In the genomic region with DNA sequence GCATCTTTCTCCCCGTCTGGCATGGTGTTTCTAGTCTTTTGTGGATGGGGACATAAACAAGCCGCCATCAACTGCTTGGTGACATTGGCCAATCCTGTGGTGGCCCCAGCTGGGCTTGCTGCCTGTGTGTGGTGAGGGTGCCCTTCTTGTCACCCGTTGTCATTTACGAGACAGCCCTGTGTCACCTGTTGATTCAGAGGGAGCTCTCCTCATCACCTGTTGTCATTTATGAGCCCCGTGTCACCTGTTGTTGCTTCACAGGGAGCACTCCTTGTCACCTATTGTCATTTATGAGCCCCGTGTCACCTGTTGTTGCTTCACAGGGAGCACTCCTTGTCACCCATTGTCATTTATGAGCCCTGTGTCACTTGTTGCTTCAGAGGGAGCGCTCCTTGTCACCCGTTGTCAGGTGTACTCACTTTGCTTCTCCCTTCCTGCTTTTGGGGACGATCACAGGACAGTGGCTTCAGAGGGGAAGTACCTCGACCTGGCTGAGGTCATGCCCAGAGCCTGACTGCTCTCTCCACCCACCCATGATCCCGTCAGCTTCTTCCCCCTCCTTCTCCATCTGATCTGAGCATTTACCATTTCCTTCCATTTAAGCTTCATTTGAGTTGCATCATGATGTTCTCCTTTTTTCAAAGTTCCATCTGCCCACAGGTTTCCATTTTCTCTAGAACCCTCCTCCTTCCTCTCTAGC, we compare ENCODE assay signal across 8 cellular contexts. TPM values are rescaled to one million over a fixed set of nuclear protein-coding genes. Genes with fewer than 3 reads are reported as not detected.
A peak's percentile ranks its signal among the peaks of the same experiment; 100 is the strongest.
DNase-seq lines count a peak whose midpoint lies in the region; ATAC-seq, FAIRE-seq and TF ChIP-seq lines count a peak whose summit lies in the region.

No MANE protein-coding gene starts in this region.

- no TSS peak for BruUV-seq in Panc1 (replicated peaks; lab: Mats Ljungman, UMichigan)

- FAIRE-seq in D721Med (lab: Jason Lieb, UNC), result no peak

- CTCF ChIA-PET in Panc1 (lab: Charles Lee), result interaction anchor here (0.9 to 1.1 kb wide), 2 partner anchors 28 to 103 kb away, joined by 3 to 4 read pairs; no protein-coding TSS in a partner anchor

- no peaks in the 10 kb centered on the region for H3K27me3 Mint-ChIP-seq in activated naive CD4-positive, alpha-beta T cell treated with anti-CD3 and anti-CD28 coated beads, Interleukin-2, amount 50 U/mL, for 24 hours
- H3K27me3 Mint-ChIP-seq in natural killer cell (ENCODE audit: low read depth in 2 of 2), result no peaks in the 10 kb centered on the region

- H3K4me1 ChIP-seq in Panc1 (ENCODE audit: control insufficient read depth, insufficient read depth, low read length), result peaks cover 86% of the 10 kb centered on the region
- H3K4me1 ChIP-seq in HAP-1, result no peaks in the 10 kb centered on the region

- peak overlapping the region; percentile 92 for H3K4me3 Mint-ChIP-seq in activated naive CD4-positive, alpha-beta T cell treated with anti-CD3 and anti-CD28 coated beads, Interleukin-2, amount 50 U/mL, for 24 hours
- peak overlapping the region; percentile 93 for H3K4me3 Mint-ChIP-seq in natural killer cell

- no peaks in the 10 kb centered on the region for H3K36me3 Mint-ChIP-seq in activated naive CD4-positive, alpha-beta T cell treated with anti-CD3 and anti-CD28 coated beads, Interleukin-2, amount 50 U/mL, for 24 hours
- no peaks in the 10 kb centered on the region for H3K36me3 Mint-ChIP-seq in natural killer cell

- intact Hi-C loops in Panc1 (cut with micrococcal nuclease; ENCODE audit: unreplicated experiment) (no loop called here), natural killer cell (cut with micrococcal nuclease) (loop anchor here (2.0 kb wide), 2 partner anchors 27 to 77 kb away; no protein-coding TSS in a partner anchor)

- no peaks in the 10 kb centered on the region for H3K27me3 ChIP-seq in Panc1 (ENCODE audit: control insufficient read depth, insufficient read depth, low read length)
- no peaks in the 10 kb centered on the region for H3K27me3 ChIP-seq in HAP-1 (ENCODE audit: low read depth)

- H3K36me3 ChIP-seq in Panc1 (ENCODE audit: control insufficient read depth, insufficient read depth, low read length) (no peaks in the 10 kb centered on the region; the same call in 1 of the 2 replicates), HAP-1 (replicated peaks) (no peaks in the 10 kb centered on the region)

- peak overlapping the region; percentile 99 for H3K27ac ChIP-seq in Panc1 (ENCODE audit: low read length)

- in situ Hi-C loops in Panc1 (cut with HindIII; ENCODE audit: low pct_unique_long_range_greater_than_20kb, low sequenced_read_pairs), result no loop called here
- in situ Hi-C loops in HAP-1 (cut with MboI; ENCODE audit: low sequenced_read_pairs), result no loop called here

- peak overlapping the region; percentile 88 for H3K27ac Mint-ChIP-seq in activated naive CD4-positive, alpha-beta T cell treated with anti-CD3 and anti-CD28 coated beads, Interleukin-2, amount 50 U/mL, for 24 hours
- H3K27ac Mint-ChIP-seq in natural killer cell, result peak overlapping the region; percentile 82 to 87

- H3K4me3 ChIP-seq in Panc1 (ENCODE audit: low read depth in 2 of 2, low read length in 2 of 2) (peak overlapping the region in 1 of 2 experiments; percentile 51; a peak in 2 of 4 replicates), HAP-1 (no peak overlapping the region)

- H3K4me1 Mint-ChIP-seq in activated naive CD4-positive, alpha-beta T cell treated with anti-CD3 and anti-CD28 coated beads, Interleukin-2, amount 50 U/mL, for 24 hours, result peaks cover 82% of the 10 kb centered on the region
- peaks cover 59 to 66% of the 10 kb centered on the region in 2 donors for H3K4me1 Mint-ChIP-seq in natural killer cell

- DNase-seq in Panc1 (ENCODE audit: low read depth, low spot score), result no peak
- DNase-seq in natural killer cell, result peak; percentile 22
- DNase-seq in D721Med (ENCODE audit: insufficient read length, low spot score), result no peak
- DNase-seq in NCI-H2081 (lab: John Stamatoyannopoulos, UW), result no peak
- no peak for DNase-seq in HAP-1 (ENCODE audit: low spot score in 2 of 2)

- no peak for TF ChIP-seq CTCF in Panc1 (IDR thresholded peaks at IDR 0.05)
- TF ChIP-seq CTCF in natural killer cell (IDR thresholded peaks at IDR 0.05), result no peak
- no peak for TF ChIP-seq CTCF in D721Med (IDR thresholded peaks at IDR 0.05; ENCODE audit: insufficient read depth, missing control alignments)

- H3K9me3 ChIP-seq in Panc1 (ENCODE audit: control insufficient read depth, insufficient read depth, low read depth, low read length) (peaks cover 6% of the 10 kb centered on the region; the same call in 1 of the 2 replicates), HAP-1 (no peaks in the 10 kb centered on the region; the same call in 1 of the 2 replicates)

- POLR2A ChIA-PET in Panc1 (lab: Charles Lee), result interaction anchor here (0.5 to 0.6 kb wide), 5 partner anchors 13 to 200 kb away, joined by 3 to 14 read pairs (median 3); no protein-coding TSS in a partner anchor

- ATAC-seq in GM19043 (IDR thresholded peaks at IDR 0.05; ENCODE audit: low read depth, unreplicated experiment), result peak; percentile 52
- ATAC-seq in HG03108 (IDR thresholded peaks at IDR 0.05; ENCODE audit: unreplicated experiment), result peak; percentile 68
- no peak for ATAC-seq in Panc1
- peak; percentile 45 to 82 (median 52) for ATAC-seq in natural killer cell

- no peaks in the 10 kb centered on the region for H3K9me3 Mint-ChIP-seq in activated naive CD4-positive, alpha-beta T cell treated with anti-CD3 and anti-CD28 coated beads, Interleukin-2, amount 50 U/mL, for 24 hours
- H3K9me3 Mint-ChIP-seq in natural killer cell, result peaks cover 0 to 3% of the 10 kb centered on the region in 2 donors

RNA-seq across cellular contexts. Expression of gene HPCAL1, which starts 29.1 kb away (rescaled TPM):
- total RNA-seq in Panc1 (2021; ENCODE audit: unreplicated experiment) (234 TPM), natural killer cell (10 to 100 TPM; 31.1 to 45.2 (median 39.8) TPM)
- 556 TPM for polyA plus RNA-seq in Panc1 (2012; ENCODE audit: insufficient read length)
